In the genomic region with DNA sequence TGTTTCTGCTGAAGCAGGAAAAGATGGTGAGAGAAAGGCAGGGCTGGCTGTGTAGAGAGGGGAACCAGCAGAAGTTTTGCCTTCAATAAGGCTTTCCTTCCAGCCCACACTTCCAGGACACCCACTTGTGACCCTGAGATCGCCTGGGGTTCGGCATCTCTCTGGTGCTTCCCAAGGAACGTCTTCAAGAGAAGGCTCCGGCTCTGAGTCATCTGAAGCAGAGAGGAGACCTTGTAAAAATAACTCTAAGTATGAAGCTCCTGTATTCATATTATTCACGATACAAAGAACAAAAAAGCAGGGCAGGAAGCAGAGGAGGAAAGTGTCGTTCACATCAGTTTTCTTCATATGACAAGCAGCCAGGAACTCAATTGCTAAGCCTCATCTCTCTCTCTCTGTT, we compare ENCODE assay signal across 12 cellular contexts.
DNase-seq lines count a peak whose midpoint lies in the region; ATAC-seq, FAIRE-seq and TF ChIP-seq lines count a peak whose summit lies in the region.
"Had no signal": no experiment of that assay in that cellular context is flagged by ENCODE, and none has a peak within 500 bp of the region (broad histone marks: within the 10 kb centered on the region; RNA-seq: fewer than 3 reads in every experiment).

No MANE protein-coding gene starts in this region.

- H3K4me1 ChIP-seq in gastroesophageal sphincter (peaks cover 0 to 37% (median 0%) of the 10 kb centered on the region in 3 donors), stomach (peaks cover 0 to 42% (median 14%) of the 10 kb centered on the region in 4 donors)

- no peak overlapping the region for H3K4me3 Mint-ChIP-seq in activated T-cell treated with anti-CD3 and anti-CD28 coated beads, Interleukin-2, amount 50 U/mL, for 24 hours
- H3K4me3 Mint-ChIP-seq in T-helper 17 cell: no peak overlapping the region

- H3K27ac ChIP-seq in gastroesophageal sphincter (peak overlapping the region in 3 of 4 donors; percentile 18 to 39 (median 32)), stomach (peak overlapping the region in 4 of 5 donors; percentile 25 to 76 (median 52))

- no peaks in the 10 kb centered on the region for H3K9me3 ChIP-seq in T-helper 17 cell (ENCODE audit: control insufficient read depth, low read length, poor library complexity, severe bottlenecking)
- H3K9me3 ChIP-seq in gastroesophageal sphincter: no peaks in the 10 kb centered on the region
- no peaks in the 10 kb centered on the region for H3K9me3 ChIP-seq in stomach

- H3K27me3 ChIP-seq in gastroesophageal sphincter (no peaks in the 10 kb centered on the region), stomach (no peaks in the 10 kb centered on the region)

- no peaks in the 10 kb centered on the region for H3K9me3 Mint-ChIP-seq in activated T-cell treated with anti-CD3 and anti-CD28 coated beads, Interleukin-2, amount 50 U/mL, for 24 hours

- TF ChIP-seq POLR2A in gastroesophageal sphincter (IDR thresholded peaks at IDR 0.05) (no peak), stomach (IDR thresholded peaks at IDR 0.05) (no peak), H54 (IDR thresholded peaks at IDR 0.05; ENCODE audit: low read depth, low read length) (no peak), lower leg skin (IDR thresholded peaks at IDR 0.05) (no peak)

- intact Hi-C loops in stomach (cut with DNase I; ENCODE audit: low total_unique reads) (no loop called here), lower leg skin (cut with DNase I; ENCODE audit: low total_unique reads) (no loop called here)

- H3K4me1 Mint-ChIP-seq in activated T-cell treated with anti-CD3 and anti-CD28 coated beads, Interleukin-2, amount 50 U/mL, for 24 hours (ENCODE audit: low read depth): peaks cover 53% of the 10 kb centered on the region
- peaks cover 33% of the 10 kb centered on the region for H3K4me1 Mint-ChIP-seq in T-helper 17 cell

- H3K36me3 ChIP-seq in gastroesophageal sphincter: no peaks in the 10 kb centered on the region
- peaks cover 0 to 4% (median 0%) of the 10 kb centered on the region in 4 donors for H3K36me3 ChIP-seq in stomach

- FAIRE-seq in D721Med (lab: Jason Lieb, UNC): no peak
- no peak for FAIRE-seq in H54 (lab: Jason Lieb, UNC)

- DNase-seq in activated T-cell treated with anti-CD3 and anti-CD28 coated beads, Interleukin-2, amount 50 U/mL, for 24 hours: no peak
- no peak for DNase-seq in activated T-cell treated with anti-CD3 and anti-CD28 coated beads, Interleukin-2, amount 50 U/mL, for 1 hour
- DNase-seq in T-helper 17 cell (no peak), stomach (no peak), D721Med (ENCODE audit: insufficient read length, low spot score) (no peak), H54 (ENCODE audit: insufficient read length, low spot score) (no peak), lower leg skin (ENCODE audit: low spot score in 2 of 2) (no peak)
- DNase-seq: Karpas-422; NCI-H526; stimulated activated CD4-positive, alpha-beta T cell treated with anti-CD3 and anti-CD28 coated beads, Interleukin-1b, Interleukin-23, amount 100 ng/mL, for 48 hours had no signal

- H3K27ac Mint-ChIP-seq in activated T-cell treated with anti-CD3 and anti-CD28 coated beads, Interleukin-2, amount 50 U/mL, for 24 hours: peak overlapping the region; percentile 74
- peak overlapping the region; percentile 72 for H3K27ac Mint-ChIP-seq in T-helper 17 cell

- TF ChIP-seq EP300 in gastroesophageal sphincter (IDR thresholded peaks at IDR 0.05) (no peak), stomach (IDR thresholded peaks at IDR 0.05) (no peak)

- ATAC-seq in T-helper 17 cell: no peak
- no peak for ATAC-seq in gastroesophageal sphincter

- H3K4me3 ChIP-seq in gastroesophageal sphincter (no peak overlapping the region), stomach (no peak overlapping the region), lower leg skin (ENCODE audit: low read depth, poor library complexity, severe bottlenecking) (no peak overlapping the region)
- H3K4me3 ChIP-seq: lung had no signal

- peaks cover 13% of the 10 kb centered on the region for H3K36me3 Mint-ChIP-seq in activated T-cell treated with anti-CD3 and anti-CD28 coated beads, Interleukin-2, amount 50 U/mL, for 24 hours (ENCODE audit: low read depth)
- peaks cover 5% of the 10 kb centered on the region for H3K36me3 Mint-ChIP-seq in T-helper 17 cell (ENCODE audit: low read depth)

- 22 to 81% methylated on average over 2 to 6 of the region's 6 CpGs for WGBS in gastroesophageal sphincter (ENCODE audit: low coverage in 1 of 2), 2 donors
- WGBS in stomach, 5 donors: 63 to 75% (median 71%) methylated on average over 6 of the region's 6 CpGs
- WGBS in lower leg skin, 2 donors: 54 to 71% methylated on average over 6 of the region's 6 CpGs

- TF ChIP-seq CTCF in gastroesophageal sphincter (IDR thresholded peaks at IDR 0.05) (no peak), stomach (IDR thresholded peaks at IDR 0.05) (no peak), D721Med (IDR thresholded peaks at IDR 0.05; ENCODE audit: insufficient read depth, missing control alignments) (no peak), lower leg skin (IDR thresholded peaks at IDR 0.05) (no peak)

- H3K27me3 Mint-ChIP-seq in activated T-cell treated with anti-CD3 and anti-CD28 coated beads, Interleukin-2, amount 50 U/mL, for 24 hours: no peaks in the 10 kb centered on the region
- H3K27me3 Mint-ChIP-seq in T-helper 17 cell: no peaks in the 10 kb centered on the region
